Comparison of ENCODE assay signal across 25 cellular contexts in genomic region chr20:646107-646867, GRCh38. TPM values are rescaled to one million over a fixed set of nuclear protein-coding genes. Genes with fewer than 3 reads are reported as not detected.
DNase-seq lines count a peak whose midpoint lies in the region; ATAC-seq and TF ChIP-seq lines count a peak whose summit lies in the region.
"Had no signal": no experiment of that assay in that cellular context is flagged by ENCODE, and none has a peak within 500 bp of the region (broad histone marks: within the 10 kb centered on the region; RNA-seq: fewer than 3 reads in every experiment).

No MANE protein-coding gene starts in this region.

- TF ChIP-seq CTCF in right atrium auricular region (IDR thresholded peaks at IDR 0.05) (no peak), PC-3 (conservative IDR thresholded peaks at IDR 0.05; ENCODE audit: low read depth, low read length) (no peak), Calu3 (IDR thresholded peaks at IDR 0.05; ENCODE audit: unreplicated experiment) (no peak)

- H3K36me3 ChIP-seq in right atrium auricular region: peaks cover 43% of the 10 kb centered on the region
- peaks cover 34% of the 10 kb centered on the region for H3K36me3 ChIP-seq in PC-3 (ENCODE audit: low read depth, low read length)
- H3K36me3 ChIP-seq in CD4-positive, alpha-beta memory T cell (ENCODE audit: insufficient read depth, low read length): peaks cover 5% of the 10 kb centered on the region

- peak overlapping the region in 1 of 7 donors; percentile 16 for H3K27ac Mint-ChIP-seq in CD4-positive, alpha-beta memory T cell
- no peak overlapping the region for H3K27ac Mint-ChIP-seq in Calu3 (ENCODE audit: unreplicated experiment)
- H3K27ac Mint-ChIP-seq: activated T-cell treated with anti-CD3 and anti-CD28 coated beads, Interleukin-2, amount 50 U/mL, for 72 hours; natural killer cell treated with Interleukin-12 subunit alpha and Interleukin-12 subunit beta and Interleukin-15 and Interleukin-18, amount 100 ng/mL, for 72 hours; stimulated activated effector memory CD8-positive, alpha-beta T cell treated with anti-CD3 and anti-CD28 coated beads, Interleukin-12 subunit alpha, Interleukin-12 subunit beta, amount 100 ng/mL, for 72 hours had no signal

- H3K4me3 Mint-ChIP-seq in CD4-positive, alpha-beta memory T cell: no peak overlapping the region
- H3K4me3 Mint-ChIP-seq in Calu3 (ENCODE audit: low read depth, unreplicated experiment): no peak overlapping the region
- H3K4me3 Mint-ChIP-seq: activated T-cell treated with anti-CD3 and anti-CD28 coated beads, Interleukin-2, amount 50 U/mL, for 72 hours; H9; natural killer cell treated with Interleukin-12 subunit alpha and Interleukin-12 subunit beta and Interleukin-15 and Interleukin-18, amount 100 ng/mL, for 72 hours; stimulated activated effector memory CD8-positive, alpha-beta T cell treated with anti-CD3 and anti-CD28 coated beads, Interleukin-12 subunit alpha, Interleukin-12 subunit beta, amount 100 ng/mL, for 72 hours had no signal

- no peak overlapping the region for H3K9ac ChIP-seq in PC-3 (ENCODE audit: low read length)
- H3K9ac ChIP-seq: KMS-11 had no signal

- no peaks in the 10 kb centered on the region for H3F3A ChIP-seq in PC-3 (ENCODE audit: low read length, unreplicated experiment)

- H3K27me3 Mint-ChIP-seq in CD4-positive, alpha-beta memory T cell: peaks cover 3 to 8% of the 10 kb centered on the region in 2 donors
- H3K27me3 Mint-ChIP-seq in Calu3 (ENCODE audit: unreplicated experiment): no peaks in the 10 kb centered on the region
- H3K27me3 Mint-ChIP-seq: natural killer cell treated with Interleukin-12 subunit alpha and Interleukin-12 subunit beta and Interleukin-15 and Interleukin-18, amount 100 ng/mL, for 72 hours had no signal

- H3K27ac ChIP-seq in right atrium auricular region (peak overlapping the region; percentile 47 to 52), PC-3 (ENCODE audit: low read length) (no peak overlapping the region)
- H3K27ac ChIP-seq in CD4-positive, alpha-beta memory T cell (ENCODE audit: low read depth, low read length): no peak overlapping the region
- H3K27ac ChIP-seq: body of pancreas, C4-2B, gastroesophageal sphincter, KMS-11, SJSA1 had no signal

- H3K36me3 Mint-ChIP-seq in CD4-positive, alpha-beta memory T cell: peaks cover 17 to 22% of the 10 kb centered on the region in 2 donors
- peaks cover 11% of the 10 kb centered on the region for H3K36me3 Mint-ChIP-seq in Calu3 (ENCODE audit: insufficient read depth, unreplicated experiment)
- H3K36me3 Mint-ChIP-seq: natural killer cell treated with Interleukin-12 subunit alpha and Interleukin-12 subunit beta and Interleukin-15 and Interleukin-18, amount 100 ng/mL, for 72 hours had no signal

- H3K79me2 ChIP-seq in PC-3 (ENCODE audit: low read length): peaks cover 39% of the 10 kb centered on the region

- H3K4me3 ChIP-seq in right atrium auricular region (no peak overlapping the region), PC-3 (ENCODE audit: low read length) (no peak overlapping the region)
- H3K4me3 ChIP-seq in CD4-positive, alpha-beta memory T cell (ENCODE audit: low read length in 2 of 2): no peak overlapping the region
- H3K4me3 ChIP-seq: body of pancreas, gastroesophageal sphincter, lung, mucosa of descending colon, SJSA1 had no signal

- CTCF ChIA-PET in PC-3 (lab: Charles Lee) (interaction anchor here (0.7 to 1.3 kb wide), 6 partner anchors 12 to 122 kb away, joined by 3 to 10 read pairs (median 7); partner anchors contain the start of gene SLC52A3), Calu3 (lab: Charles Lee) (interaction anchor here (0.6 to 1.4 kb wide), 8 partner anchors 21 to 132 kb away, joined by 3 to 16 read pairs (median 4); partner anchors contain the start of genes CSNK2A1 and SLC52A3)
- CTCF ChIA-PET in CD4-positive, alpha-beta memory T cell (lab: Charles Lee; ENCODE audit: partially characterized antibody): interaction anchor here (1.0 to 2.7 kb wide), 17 partner anchors 9 to 294 kb away, joined by 3 to 24 read pairs (median 4); partner anchors contain the start of genes CSNK2A1 and FAM110A

- no peak overlapping the region for H3K4me2 ChIP-seq in PC-3 (ENCODE audit: low read length)
- H3K4me2 ChIP-seq: KMS-11 had no signal

- H3K9me3 ChIP-seq in right atrium auricular region: peaks cover 0 to 4% of the 10 kb centered on the region in 2 donors
- no peaks in the 10 kb centered on the region for H3K9me3 ChIP-seq in PC-3 (ENCODE audit: low read length)
- no peaks in the 10 kb centered on the region for H3K9me3 ChIP-seq in CD4-positive, alpha-beta memory T cell (ENCODE audit: control insufficient read depth in 1 of 2, low read length in 2 of 2)
- H3K9me3 ChIP-seq: body of pancreas, mucosa of descending colon, SJSA1 had no signal

- no TSS peak for BruUV-seq in PC-3 (replicated peaks; lab: Mats Ljungman, UMichigan)
- BruUV-seq in Calu3 (replicated peaks; lab: Mats Ljungman, UMichigan): no TSS peak

- no peak overlapping the region for H2AFZ ChIP-seq in PC-3 (ENCODE audit: low read length)

- peaks cover 6 to 31% (median 23%) of the 10 kb centered on the region in 4 donors for H3K4me1 Mint-ChIP-seq in CD4-positive, alpha-beta memory T cell
- H3K4me1 Mint-ChIP-seq in Calu3 (ENCODE audit: low read depth, unreplicated experiment): peaks cover 6% of the 10 kb centered on the region

- DNase-seq in right atrium auricular region (ENCODE audit: low spot score) (no peak), Right ventricle myocardium inferior (ENCODE audit: missing footprints) (no peak), PC-3 (no peak), kidney tubule cell (ENCODE audit: low spot score) (peak; percentile 46), Calu3 (no peak), medulla oblongata (ENCODE audit: extremely low spot score) (no peak)
- no peak for DNase-seq in CD4-positive, alpha-beta memory T cell
- DNase-seq: cerebellar nuclear complex had no signal

- POLR2A ChIA-PET in PC-3 (lab: Charles Lee; ENCODE audit: unreplicated experiment): no interaction called here
- POLR2A ChIA-PET in CD4-positive, alpha-beta memory T cell (lab: Charles Lee; ENCODE audit: partially characterized antibody): no interaction called here

- no peak for ATAC-seq in Right ventricle myocardium inferior
- ATAC-seq in PC-3: peak; percentile 6; the same call in 1 of the 2 replicates
- no peak for ATAC-seq in HG02763 (IDR thresholded peaks at IDR 0.05; ENCODE audit: unreplicated experiment)

- H4K20me1 ChIP-seq in PC-3 (ENCODE audit: low read length): peaks cover 43% of the 10 kb centered on the region

- peaks cover 0 to 36% of the 10 kb centered on the region in 2 donors for H3K4me1 ChIP-seq in right atrium auricular region
- 0 out of 2 replicates have a peak, but pooled peaks cover 1% of the 10 kb centered on the region for H3K4me1 ChIP-seq in PC-3 (ENCODE audit: insufficient read depth, low read length)
- H3K4me1 ChIP-seq in CD4-positive, alpha-beta memory T cell (ENCODE audit: insufficient read depth, low read length): peaks cover 14% of the 10 kb centered on the region
- H3K4me1 ChIP-seq: SJSA1 had no signal

- no peaks in the 10 kb centered on the region for H3K27me3 ChIP-seq in right atrium auricular region
- H3K27me3 ChIP-seq in PC-3 (ENCODE audit: low read length): no peaks in the 10 kb centered on the region
- peaks cover 11% of the 10 kb centered on the region for H3K27me3 ChIP-seq in CD4-positive, alpha-beta memory T cell (ENCODE audit: insufficient read depth, low read length)
- H3K27me3 ChIP-seq: body of pancreas, dorsolateral prefrontal cortex had no signal

- intact Hi-C loops in Right ventricle myocardium inferior (cut with DNase I) (no loop called here), PC-3 (cut with micrococcal nuclease) (no loop called here), Calu3 (cut with micrococcal nuclease; ENCODE audit: unreplicated experiment) (loop anchor here (10.0 kb wide), 1 partner anchor 291 kb away; no protein-coding TSS in a partner anchor)
- intact Hi-C loops in CD4-positive, alpha-beta memory T cell (cut with micrococcal nuclease): no loop called here

- no peaks in the 10 kb centered on the region for H3K9me2 ChIP-seq in PC-3 (replicated peaks; ENCODE audit: low read length)

- peaks cover 0 to 3% (median 0%) of the 10 kb centered on the region in 8 donors for H3K9me3 Mint-ChIP-seq in CD4-positive, alpha-beta memory T cell
- H3K9me3 Mint-ChIP-seq in Calu3 (ENCODE audit: low read depth, unreplicated experiment): no peaks in the 10 kb centered on the region
- H3K9me3 Mint-ChIP-seq: activated T-cell treated with anti-CD3 and anti-CD28 coated beads, Interleukin-2, amount 50 U/mL, for 72 hours; natural killer cell treated with Interleukin-12 subunit alpha and Interleukin-12 subunit beta and Interleukin-15 and Interleukin-18, amount 100 ng/mL, for 72 hours; stimulated activated effector memory CD8-positive, alpha-beta T cell treated with anti-CD3 and anti-CD28 coated beads, Interleukin-12 subunit alpha, Interleukin-12 subunit beta, amount 100 ng/mL, for 72 hours had no signal

RNA-seq across cellular contexts. Expression of gene SRXN1, which starts 6.7 kb away (rescaled TPM):
- total RNA-seq in right atrium auricular region: 10 to 100 TPM; 41.8 to 65.4 TPM
- total RNA-seq in Right ventricle myocardium inferior: 40.4 TPM
- 99.3 and 105 TPM in 2 replicates for total RNA-seq in PC-3 (2014; rRNA removed)
- total RNA-seq in CD4-positive, alpha-beta memory T cell: 1 to 10 TPM; 6.9 to 7.4 TPM
- 10 to 100 TPM; 10.4 to 17.2 TPM for polyA plus RNA-seq in CD4-positive, alpha-beta memory T cell
- total RNA-seq in Calu3 (2022): 17.4 and 18.1 TPM in 2 replicates

RNA-seq across cellular contexts. Expression of gene SCRT2, which starts 29.3 kb away (rescaled TPM):
- total RNA-seq in right atrium auricular region: not detected
- total RNA-seq in Right ventricle myocardium inferior: not detected
- not detected in 2 replicates for total RNA-seq in PC-3 (2014; rRNA removed)
- not detected for total RNA-seq in CD4-positive, alpha-beta memory T cell
- polyA plus RNA-seq in CD4-positive, alpha-beta memory T cell: not detected
- total RNA-seq in Calu3 (2022): not detected in 2 replicates
- total RNA-seq: activated T-cell treated with anti-CD3 and anti-CD28 coated beads, Interleukin-2, amount 50 U/mL, for 72 hours; gastroesophageal sphincter; H9; HT1080; lung; mucosa of descending colon; natural killer cell treated with Interleukin-12 subunit alpha and Interleukin-12 subunit beta and Interleukin-15 and Interleukin-18, amount 100 ng/mL, for 72 hours; osteoblast; renal cortical epithelial cell; SJSA1; ureter had no signal
- polyA plus RNA-seq: lung had no signal

RNA-seq across cellular contexts. Expression of gene TCF15, which starts 36.2 kb away (rescaled TPM):
- total RNA-seq in right atrium auricular region (1 to 10 TPM; 4.9 to 8.0 TPM), Right ventricle myocardium inferior (13.1 TPM), PC-3 (2014; rRNA removed) (0.40 and 0.98 TPM in 2 replicates), Calu3 (2022) (not detected in 2 replicates)
- not detected for total RNA-seq in CD4-positive, alpha-beta memory T cell
- not detected for polyA plus RNA-seq in CD4-positive, alpha-beta memory T cell
- total RNA-seq: activated T-cell treated with anti-CD3 and anti-CD28 coated beads, Interleukin-2, amount 50 U/mL, for 72 hours; body of pancreas; HT1080; osteoblast; renal cortical epithelial cell; SJSA1 had no signal

Comparison
In these comparisons a context has a peak if more than half of its experiments do, and no peak if none do; other contexts are left out.
1. H3K27ac ChIP-seq: peak in right atrium auricular region (2 of 2); none in PC-3 (single experiment) and CD4-positive, alpha-beta memory T cell (single experiment).